ENCODE assay signal across 1 cellular context in genomic region chr1:119909890-119910596, GRCh38.
TF ChIP-seq lines count a peak whose summit lies in the region.

No MANE protein-coding gene starts in this region.

TF ChIP-seq in GM23338, 12 proteins besides CTCF, POLR2A, EP300 and RAD21 (continued from another document):
- TF ChIP-seq EZH2phosphoT487 (IDR thresholded peaks at IDR 0.05; ENCODE audit: unreplicated experiment) = no peak
- no peak for TF ChIP-seq STAT1 (IDR thresholded peaks at IDR 0.05; ENCODE audit: unreplicated experiment)
- no peak for TF ChIP-seq ETS1 (IDR thresholded peaks at IDR 0.05)
- no peak for TF ChIP-seq REST (IDR thresholded peaks at IDR 0.05; ENCODE audit: unreplicated experiment)
- TF ChIP-seq JUNB (IDR thresholded peaks at IDR 0.05; ENCODE audit: unreplicated experiment) = no peak
- TF ChIP-seq POLR2AphosphoS5 (IDR thresholded peaks at IDR 0.05; ENCODE audit: low read depth) = no peak
- no peak for TF ChIP-seq ZNF331 (CRISPR knock-in tag; IDR thresholded peaks at IDR 0.05; ENCODE audit: low read depth)
- TF ChIP-seq ZNF462 (CRISPR knock-in tag; IDR thresholded peaks at IDR 0.05) = no peak
